Comparison of ENCODE assay signal across 1 cellular context in genomic region chr7:134646425-134647305, GRCh38.
A peak's percentile ranks its signal among the peaks of the same experiment; 100 is the strongest.
TF ChIP-seq lines count a peak whose summit lies in the region.

TSS of gene BPGM (plus strand) at chr7:134646853. CDS start at chr7:134661508, 14,655 bp downstream.

TF ChIP-seq in SK-N-SH, 30 proteins besides CTCF, POLR2A, EP300 and RAD21 (continued from another document):
- TF ChIP-seq REST (IDR thresholded peaks at IDR 0.05; ENCODE audit: low read depth, low read length) (0 out of 2 replicates have a peak, but pooled peaks have one; percentile 31), PBX3 (IDR thresholded peaks at IDR 0.05) (peak; percentile 100), CHD2 (IDR thresholded peaks at IDR 0.05; ENCODE audit: low read length, partially characterized antibody) (peak; percentile 96), GATA2 (CRISPR knock-in tag; IDR thresholded peaks at IDR 0.05) (no peak), TCF12 (IDR thresholded peaks at IDR 0.05) (peak; percentile 35; the same call in 1 of the 2 replicates), FOXJ3 (CRISPR knock-in tag; IDR thresholded peaks at IDR 0.05) (no peak), IRF3 (IDR thresholded peaks at IDR 0.05; ENCODE audit: low read depth, low read length) (peak; percentile 95)
